ENCODE assay signal across 9 cellular contexts in genomic region chr12:32273063-32273521, GRCh38.
DNase-seq lines count a peak whose midpoint lies in the region; ATAC-seq, FAIRE-seq and TF ChIP-seq lines count a peak whose summit lies in the region.
"Had no signal": no experiment of that assay in that cellular context is flagged by ENCODE, and none has a peak within 500 bp of the region (broad histone marks: within the 10 kb centered on the region; RNA-seq: fewer than 3 reads in every experiment).

No MANE protein-coding gene starts in this region.

- H3K9me3 Mint-ChIP-seq in CD8-positive, alpha-beta T cell, result no peaks in the 10 kb centered on the region

- no peaks in the 10 kb centered on the region for H3K27me3 ChIP-seq in CD8-positive, alpha-beta T cell (ENCODE audit: insufficient read depth, low read length)

- H3K4me3 Mint-ChIP-seq in CD8-positive, alpha-beta T cell, result peak overlapping the region; percentile 72

- H3K36me3 Mint-ChIP-seq in CD8-positive, alpha-beta T cell, result no peaks in the 10 kb centered on the region

- H3K27ac Mint-ChIP-seq in CD8-positive, alpha-beta T cell, result peak overlapping the region; percentile 99

- ATAC-seq in CD8-positive, alpha-beta T cell, result peak; percentile 50
- peak; percentile 44 for ATAC-seq in GM19438 (IDR thresholded peaks at IDR 0.05; ENCODE audit: low read depth, unreplicated experiment)
- peak; percentile 52 for ATAC-seq in HG03354 (IDR thresholded peaks at IDR 0.05; ENCODE audit: poor library complexity, severe bottlenecking, unreplicated experiment)

- H3K4me1 Mint-ChIP-seq in CD8-positive, alpha-beta T cell (ENCODE audit: low read depth), result peaks cover 20% of the 10 kb centered on the region

- no peaks in the 10 kb centered on the region for H3K9me3 ChIP-seq in CD8-positive, alpha-beta T cell (ENCODE audit: low read length)

- TF ChIP-seq CTCF in CD8-positive, alpha-beta T cell (IDR thresholded peaks at IDR 0.05), result no peak
- TF ChIP-seq CTCF in choroid plexus epithelial cell (conservative IDR thresholded peaks at IDR 0.05; ENCODE audit: low read depth, low read length), result no peak
- TF ChIP-seq CTCF in D721Med (IDR thresholded peaks at IDR 0.05; ENCODE audit: insufficient read depth, missing control alignments), result no peak

- DNase-seq in CD8-positive, alpha-beta T cell, result peak in 1 of 7 experiments; percentile 9
- DNase-seq in choroid plexus epithelial cell (ENCODE audit: low read depth), result peak; percentile 46
- DNase-seq in SHP77 treated with DMSO at 0.1 percent for 48 hours (lab: John Stamatoyannopoulos, UW), result no peak
- no peak for DNase-seq in D721Med (ENCODE audit: insufficient read length, low spot score)
- DNase-seq in stimulated activated CD4-positive, alpha-beta T cell treated with anti-CD3 and anti-CD28 coated beads, Interleukin-4, amount 100 ng/mL, for 1 hour, result no peak
- no peak for DNase-seq in C1 segment of cervical spinal cord (lab: John Stamatoyannopoulos, UW)

- H3K36me3 ChIP-seq in CD8-positive, alpha-beta T cell (ENCODE audit: insufficient read depth, low read length), result no peaks in the 10 kb centered on the region

- H3K27ac ChIP-seq in CD8-positive, alpha-beta T cell (ENCODE audit: low read depth, low read length), result peak overlapping the region; percentile 36

- no peak for FAIRE-seq in D721Med (lab: Jason Lieb, UNC)
- FAIRE-seq: H1 had no signal

- CTCF ChIA-PET in CD8-positive, alpha-beta T cell (lab: Charles Lee), result interaction anchor here (0.6 kb wide), 1 partner anchor 11 kb away, joined by 3 read pairs; no protein-coding TSS in a partner anchor

- no peaks in the 10 kb centered on the region for H3K27me3 Mint-ChIP-seq in CD8-positive, alpha-beta T cell (ENCODE audit: low read depth)

- H3K4me3 ChIP-seq in CD8-positive, alpha-beta T cell (ENCODE audit: low read depth, low read length), result no peak overlapping the region
- H3K4me3 ChIP-seq in choroid plexus epithelial cell (ENCODE audit: low read depth, low read length), result no peak overlapping the region

- peaks cover 20% of the 10 kb centered on the region for H3K4me1 ChIP-seq in CD8-positive, alpha-beta T cell (ENCODE audit: insufficient read depth, low read length)

- POLR2A ChIA-PET in CD8-positive, alpha-beta T cell (lab: Charles Lee), result interaction anchor here (0.7 to 1.3 kb wide), 3 partner anchors 36 to 614 kb away, joined by 3 read pairs; partner anchors contain the start of genes BICD1 and ETFBKMT

- intact Hi-C loops in CD8-positive, alpha-beta T cell (cut with DNase I, micrococcal nuclease), result loop anchor here in 1 of 2 experiments (1.0 to 5.0 kb wide), 2 partner anchors 213 to 946 kb away; partner anchors contain the start of gene SINHCAF
